8 cellular contexts compared by ENCODE assay signal in genomic region chr14:21106191-21106505, GRCh38. TPM values are rescaled to one million over a fixed set of nuclear protein-coding genes. Genes with fewer than 3 reads are reported as not detected.
A peak's percentile ranks its signal among the peaks of the same experiment; 100 is the strongest.
DNase-seq lines count a peak whose midpoint lies in the region; TF ChIP-seq lines count a peak whose summit lies in the region.

No MANE protein-coding gene starts in this region.

- no peak for TF ChIP-seq CTCF in sigmoid colon (IDR thresholded peaks at IDR 0.05)
- no peak for TF ChIP-seq CTCF in ovary (IDR thresholded peaks at IDR 0.05)

- peaks cover 0 to 43% (median 37%) of the 10 kb centered on the region in 4 donors for H3K4me1 ChIP-seq in sigmoid colon
- peaks cover 2% of the 10 kb centered on the region for H3K4me1 ChIP-seq in ovary (ENCODE audit: insufficient read depth)

- 86% methylated on average over 4 of the region's 4 CpGs for WGBS in sigmoid colon, 2 donors
- WGBS in ovary, 3 donors, result 61 to 69% (median 65%) methylated on average over 4 of the region's 4 CpGs

- TF ChIP-seq POLR2A in sigmoid colon (IDR thresholded peaks at IDR 0.05) (no peak), ovary (IDR thresholded peaks at IDR 0.05) (no peak)

- no peak overlapping the region for H3K4me3 ChIP-seq in sigmoid colon
- no peak overlapping the region for H3K4me3 ChIP-seq in ovary

- no peaks in the 10 kb centered on the region for H3K36me3 ChIP-seq in sigmoid colon
- H3K36me3 ChIP-seq in ovary, result no peaks in the 10 kb centered on the region

- intact Hi-C loops in sigmoid colon (cut with DNase I) (loop anchor here (5.0 to 10.0 kb wide), 2 partner anchors 94 to 251 kb away; no protein-coding TSS in a partner anchor), ovary (cut with DNase I) (loop anchor here in 3 of 4 donors (10.0 kb wide), 4 partner anchors 91 to 421 kb away; partner anchors contain the start of genes ANG (in 1 of the 3), HNRNPC (in 1 of the 3) and RNASE4 (in 1 of the 3)), posterior cingulate gyrus (cut with DNase I) (loop anchor here (2.0 to 5.0 kb wide), 2 partner anchors 13 to 249 kb away; no protein-coding TSS in a partner anchor)

- no peak for TF ChIP-seq EP300 in sigmoid colon (IDR thresholded peaks at IDR 0.05)
- TF ChIP-seq EP300 in ovary (IDR thresholded peaks at IDR 0.05), result no peak

- H3K27me3 ChIP-seq in sigmoid colon (no peaks in the 10 kb centered on the region), ovary (no peaks in the 10 kb centered on the region)

- H3K27ac ChIP-seq in sigmoid colon, result peak overlapping the region; percentile 43 to 99 (median 96)
- no peak overlapping the region for H3K27ac ChIP-seq in ovary

- H3K9me3 ChIP-seq in sigmoid colon (no peaks in the 10 kb centered on the region), ovary (no peaks in the 10 kb centered on the region)

- peak; percentile 32 for DNase-seq in HCEC 1CT
- peak; percentile 21 for DNase-seq in SKM-1 treated with dmso at 0.1 percent for 144 hours (lab: John Stamatoyannopoulos, UW; ENCODE audit: unreplicated experiment)
- peak; percentile 77 for DNase-seq in fibroblast of gingiva (ENCODE audit: low read depth)
- DNase-seq in sigmoid colon, result no peak
- no peak for DNase-seq in NCI-H1417 treated with DMSO at 0.1 percent for 48 hours (lab: John Stamatoyannopoulos, UW)
- DNase-seq in SW 1271 (lab: John Stamatoyannopoulos, UW), result no peak
- no peak for DNase-seq in ovary
- DNase-seq in posterior cingulate gyrus, result no peak

RNA-seq across cellular contexts. Expression of gene TMEM253, which starts 5.3 kb away (rescaled TPM):
- total RNA-seq in sigmoid colon (1 to 10 TPM in 1 of 4 donors, not detected in 3; 1.1 TPM), ovary (1 to 10 TPM in 2 of 7 donors, under 1 TPM in 5; 0.24 to 1.3 (median 0.56) TPM)
- polyA plus RNA-seq in sigmoid colon (10 to 100 TPM; 14.1 to 28.4 (median 14.4) TPM), ovary (under 1 TPM; 0.40 to 0.98 TPM)

RNA-seq across cellular contexts. Expression of gene ZNF219, which starts 7.7 kb away (rescaled TPM):
- total RNA-seq in sigmoid colon, result 10 to 100 TPM; 38.2 to 89.7 (median 65.0) TPM
- polyA plus RNA-seq in sigmoid colon, result 10 to 100 TPM; 27.6 to 52.9 (median 29.4) TPM
- total RNA-seq in ovary, result 10 to 100 TPM; 27.7 to 60.9 (median 33.4) TPM
- 10 to 100 TPM in 1 of 2 donors, 1 to 10 TPM in 1; 4.8 to 31.0 TPM for polyA plus RNA-seq in ovary

RNA-seq across cellular contexts. Expression of gene ARHGEF40, which starts 36.0 kb away (rescaled TPM):
- 10 to 100 TPM; 15.0 to 48.5 (median 17.4) TPM for total RNA-seq in sigmoid colon
- 10 to 100 TPM; 12.5 to 26.5 (median 18.0) TPM for polyA plus RNA-seq in sigmoid colon
- total RNA-seq in ovary, result 10 to 100 TPM; 31.0 to 98.3 (median 66.1) TPM
- polyA plus RNA-seq in ovary, result 10 to 100 TPM; 29.8 to 34.3 TPM

RNA-seq across cellular contexts. Expression of gene RNASE8, which starts 48.5 kb away (rescaled TPM):
- total RNA-seq in sigmoid colon (not detected), ovary (not detected)
- polyA plus RNA-seq in sigmoid colon (not detected), ovary (not detected)

RNA-seq across cellular contexts. Expression of gene OR5AU1, which starts 49.7 kb away (rescaled TPM):
- total RNA-seq in sigmoid colon (not detected), ovary (not detected)
- polyA plus RNA-seq in sigmoid colon (not detected), ovary (not detected)

Comparison
In these comparisons a context has a peak if more than half of its experiments do, and no peak if none do; other contexts are left out.
1. DNase-seq: peak in HCEC 1CT (single experiment), SKM-1 treated with dmso at 0.1 percent for 144 hours (single experiment) and fibroblast of gingiva (single experiment); none in sigmoid colon (single experiment), NCI-H1417 treated with DMSO at 0.1 percent for 48 hours (single experiment), SW 1271 (0 of 2), ovary (0 of 5) and posterior cingulate gyrus (0 of 10).
2. H3K27ac ChIP-seq: peak in sigmoid colon (4 of 4); none in ovary (0 of 2).